Comparison of ENCODE assay signal across 8 cellular contexts in genomic region chr11:6602096-6602940, GRCh38. TPM values are rescaled to one million over a fixed set of nuclear protein-coding genes. Genes with fewer than 3 reads are reported as not detected.
DNase-seq lines count a peak whose midpoint lies in the region; ATAC-seq and TF ChIP-seq lines count a peak whose summit lies in the region.

No MANE protein-coding gene starts in this region.

- H3K4me1 ChIP-seq in RWPE2 (ENCODE audit: insufficient read depth, poor library complexity, severe bottlenecking) (peaks cover 16% of the 10 kb centered on the region), foreskin keratinocyte (peaks cover 24% of the 10 kb centered on the region), gastrocnemius medialis (peaks cover 41 to 46% of the 10 kb centered on the region in 2 donors)

- H3K27me3 ChIP-seq in RWPE2 (ENCODE audit: insufficient read depth, poor library complexity, severe bottlenecking) (no peaks in the 10 kb centered on the region), foreskin keratinocyte (no peaks in the 10 kb centered on the region), gastrocnemius medialis (no peaks in the 10 kb centered on the region)

- peaks cover 58% of the 10 kb centered on the region for H3K36me3 ChIP-seq in RWPE2 (ENCODE audit: low read depth)
- H3K36me3 ChIP-seq in gastrocnemius medialis = peaks cover 0 to 36% of the 10 kb centered on the region in 2 donors

- intact Hi-C loops in gastrocnemius medialis (cut with DNase I; ENCODE audit: low total_unique reads) = loop anchor here (1.0 to 10.0 kb wide), 4 partner anchors 31 to 368 kb away; partner anchors contain the start of genes ARFIP2, CNGA4, FHIP1B and SMPD1

- ATAC-seq in RWPE2 (ENCODE audit: low read depth) = no peak
- no peak for ATAC-seq in foreskin keratinocyte
- no peak for ATAC-seq in gastrocnemius medialis
- no peak for ATAC-seq in GM21786 (IDR thresholded peaks at IDR 0.05; ENCODE audit: unreplicated experiment)
- no peak for ATAC-seq in HG03039 (IDR thresholded peaks at IDR 0.05; ENCODE audit: unreplicated experiment)

- H3K27ac ChIP-seq in RWPE2 (ENCODE audit: poor library complexity, severe bottlenecking) (no peak overlapping the region), foreskin keratinocyte (peak overlapping the region; percentile 57), gastrocnemius medialis (peak overlapping the region; percentile 93 to 97 (median 94))

- TF ChIP-seq POLR2A in gastrocnemius medialis (IDR thresholded peaks at IDR 0.05) = no peak

- DNase-seq in GM12865 (ENCODE audit: low read depth) (no peak), RWPE2 (ENCODE audit: low spot score) (no peak), foreskin keratinocyte (no peak), gastrocnemius medialis (no peak), GM19238 (ENCODE audit: insufficient read length, low spot score) (no peak)
- no peak for DNase-seq in effector CD4-positive, alpha-beta T cell

- in situ Hi-C loops in gastrocnemius medialis (cut with MboI; ENCODE audit: low sequenced_read_pairs in 4 of 4) = loop anchor here in 2 of 4 donors (5.0 to 10.0 kb wide), 3 partner anchors 80 to 128 kb away; partner anchors contain the start of genes MRPL17 (in 2 of the 2) and TRIM3 (in 1 of the 2)

- H3K4me3 ChIP-seq in GM12865 (ENCODE audit: low read depth, low read length) (peak overlapping the region; percentile 82), RWPE2 (ENCODE audit: severe bottlenecking) (peak overlapping the region; percentile 75), gastrocnemius medialis (peak overlapping the region; percentile 87 to 97 (median 90))

- TF ChIP-seq CTCF in GM12865 (IDR thresholded peaks at IDR 0.05; ENCODE audit: insufficient read depth, low read depth, low read length, missing control alignments) = no peak
- TF ChIP-seq CTCF in RWPE2 (IDR thresholded peaks at IDR 0.05; ENCODE audit: poor library complexity, severe bottlenecking) = no peak
- TF ChIP-seq CTCF in foreskin keratinocyte (conservative IDR thresholded peaks at IDR 0.05) = no peak
- no peak for TF ChIP-seq CTCF in gastrocnemius medialis (IDR thresholded peaks at IDR 0.05 in 4 of 5, conservative IDR thresholded peaks at IDR 0.05 in 1 of 5)

- H3K9me3 ChIP-seq in RWPE2 (ENCODE audit: severe bottlenecking) (no peaks in the 10 kb centered on the region), gastrocnemius medialis (no peaks in the 10 kb centered on the region)

RNA-seq across cellular contexts. Expression of gene RRP8, which starts 1.1 kb away (rescaled TPM):
- total RNA-seq in foreskin keratinocyte (25.0 and 26.1 TPM in 2 replicates), gastrocnemius medialis (10 to 100 TPM; 10.9 to 25.7 (median 14.9) TPM)
- 30.4 and 34.6 TPM in 2 replicates for polyA plus RNA-seq in foreskin keratinocyte

RNA-seq across cellular contexts. Expression of gene ILK, which starts 1.3 kb away (rescaled TPM):
- total RNA-seq in foreskin keratinocyte (143 and 151 TPM in 2 replicates), gastrocnemius medialis (100 to 1,000 TPM in 1 of 4 donors, 10 to 100 TPM in 3; 48.3 to 113 (median 70.5) TPM)
- polyA plus RNA-seq in foreskin keratinocyte = 143 and 150 TPM in 2 replicates

RNA-seq across cellular contexts. Expression of gene TAF10, which starts 9.7 kb away (rescaled TPM):
- 152 and 171 TPM in 2 replicates for total RNA-seq in foreskin keratinocyte
- 195 and 218 TPM in 2 replicates for polyA plus RNA-seq in foreskin keratinocyte
- 10 to 100 TPM; 49.8 to 77.8 (median 65.7) TPM for total RNA-seq in gastrocnemius medialis

RNA-seq across cellular contexts. Expression of gene TPP1, which starts 16.9 kb away (rescaled TPM):
- total RNA-seq in foreskin keratinocyte = 36.3 and 43.3 TPM in 2 replicates
- polyA plus RNA-seq in foreskin keratinocyte = 33.0 and 33.1 TPM in 2 replicates
- 10 to 100 TPM; 13.9 to 43.4 (median 19.6) TPM for total RNA-seq in gastrocnemius medialis

RNA-seq across cellular contexts. Expression of gene DCHS1, which starts 53.3 kb away (rescaled TPM):
- 0.03 and 0.11 TPM in 2 replicates for total RNA-seq in foreskin keratinocyte
- polyA plus RNA-seq in foreskin keratinocyte = 0.02 and 0.03 TPM in 2 replicates
- 1 to 10 TPM; 1.5 to 3.8 (median 2.8) TPM for total RNA-seq in gastrocnemius medialis
